1 cellular context compared by ENCODE assay signal in the genomic region with DNA sequence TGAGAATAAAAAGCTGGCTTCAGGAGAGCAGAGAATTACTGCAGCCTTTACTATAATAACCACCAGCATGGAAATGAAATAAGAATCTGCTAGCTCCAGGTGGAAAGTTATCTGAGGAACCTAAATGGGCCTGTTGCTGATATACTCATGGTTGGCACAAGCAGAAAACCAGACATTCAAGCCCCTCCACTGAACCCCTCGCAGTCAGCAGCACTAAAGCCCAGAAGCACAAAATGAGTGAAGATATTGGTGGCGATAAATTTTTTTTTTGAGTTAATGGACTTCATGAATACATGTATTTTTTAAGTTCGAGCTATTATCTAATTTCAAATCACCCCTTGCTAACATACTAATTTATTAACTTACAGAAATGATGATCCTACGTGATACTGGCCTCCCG.
TF ChIP-seq lines count a peak whose summit lies in the region.

No MANE protein-coding gene starts in this region.

TF ChIP-seq in GM23338, 12 proteins besides CTCF, POLR2A, EP300 and RAD21 (continued from another document):
- TF ChIP-seq, protein P1, sequence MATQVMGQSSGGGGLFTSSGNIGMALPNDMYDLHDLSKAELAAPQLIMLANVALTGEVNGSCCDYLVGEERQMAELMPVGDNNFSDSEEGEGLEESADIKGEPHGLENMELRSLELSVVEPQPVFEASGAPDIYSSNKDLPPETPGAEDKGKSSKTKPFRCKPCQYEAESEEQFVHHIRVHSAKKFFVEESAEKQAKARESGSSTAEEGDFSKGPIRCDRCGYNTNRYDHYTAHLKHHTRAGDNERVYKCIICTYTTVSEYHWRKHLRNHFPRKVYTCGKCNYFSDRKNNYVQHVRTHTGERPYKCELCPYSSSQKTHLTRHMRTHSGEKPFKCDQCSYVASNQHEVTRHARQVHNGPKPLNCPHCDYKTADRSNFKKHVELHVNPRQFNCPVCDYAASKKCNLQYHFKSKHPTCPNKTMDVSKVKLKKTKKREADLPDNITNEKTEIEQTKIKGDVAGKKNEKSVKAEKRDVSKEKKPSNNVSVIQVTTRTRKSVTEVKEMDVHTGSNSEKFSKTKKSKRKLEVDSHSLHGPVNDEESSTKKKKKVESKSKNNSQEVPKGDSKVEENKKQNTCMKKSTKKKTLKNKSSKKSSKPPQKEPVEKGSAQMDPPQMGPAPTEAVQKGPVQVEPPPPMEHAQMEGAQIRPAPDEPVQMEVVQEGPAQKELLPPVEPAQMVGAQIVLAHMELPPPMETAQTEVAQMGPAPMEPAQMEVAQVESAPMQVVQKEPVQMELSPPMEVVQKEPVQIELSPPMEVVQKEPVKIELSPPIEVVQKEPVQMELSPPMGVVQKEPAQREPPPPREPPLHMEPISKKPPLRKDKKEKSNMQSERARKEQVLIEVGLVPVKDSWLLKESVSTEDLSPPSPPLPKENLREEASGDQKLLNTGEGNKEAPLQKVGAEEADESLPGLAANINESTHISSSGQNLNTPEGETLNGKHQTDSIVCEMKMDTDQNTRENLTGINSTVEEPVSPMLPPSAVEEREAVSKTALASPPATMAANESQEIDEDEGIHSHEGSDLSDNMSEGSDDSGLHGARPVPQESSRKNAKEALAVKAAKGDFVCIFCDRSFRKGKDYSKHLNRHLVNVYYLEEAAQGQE (IDR thresholded peaks at IDR 0.05; ENCODE audit: unreplicated experiment): no peak
- no peak for TF ChIP-seq EZH2phosphoT487 (IDR thresholded peaks at IDR 0.05; ENCODE audit: unreplicated experiment)
